Comparison of ENCODE assay signal across 1 cellular context in the genomic region with DNA sequence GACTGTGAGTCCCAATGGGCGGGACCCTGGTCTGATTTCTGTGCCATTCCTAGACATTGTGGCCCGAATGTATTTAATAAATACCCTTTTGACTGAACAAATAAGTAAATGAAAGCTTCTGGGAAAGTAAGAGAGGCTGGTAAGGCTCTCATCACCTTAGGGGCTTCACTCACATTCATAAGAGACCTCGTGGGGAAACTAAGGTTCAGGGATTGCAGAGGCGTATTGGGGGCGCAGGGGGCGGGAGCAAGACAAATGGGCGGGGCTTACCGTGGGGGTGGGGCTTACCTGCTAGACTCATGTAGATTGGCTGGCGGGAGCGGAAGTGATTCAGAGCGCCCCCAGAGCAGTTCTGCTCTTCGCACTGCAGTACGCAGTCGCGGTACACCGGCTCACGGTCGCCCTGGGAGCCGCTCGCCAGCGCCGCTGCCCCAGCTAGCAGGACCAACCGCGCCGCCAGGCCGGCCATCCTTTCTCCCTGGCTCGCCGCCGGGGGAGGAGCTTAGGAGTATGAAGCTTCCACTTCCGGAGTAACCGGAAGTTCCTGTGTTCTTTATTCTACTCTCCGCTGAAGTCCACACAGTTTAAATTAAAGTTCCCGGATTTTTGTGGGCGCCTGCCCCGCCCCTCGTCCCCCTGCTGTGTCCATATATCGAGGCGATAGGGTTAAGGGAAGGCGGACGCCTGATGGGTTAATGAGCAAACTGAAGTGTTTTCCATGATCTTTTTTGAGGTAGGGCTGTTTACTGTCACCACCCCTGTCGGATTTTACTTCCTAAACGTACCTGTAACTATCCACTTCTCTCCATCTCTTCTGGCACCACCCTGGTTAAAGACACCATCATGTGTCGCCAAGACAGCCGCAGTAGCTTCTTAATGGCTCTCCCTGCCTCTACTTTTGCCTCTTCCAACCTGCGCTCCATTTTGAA.
TF ChIP-seq lines count a peak whose summit lies in the region.

A gene with protein sequence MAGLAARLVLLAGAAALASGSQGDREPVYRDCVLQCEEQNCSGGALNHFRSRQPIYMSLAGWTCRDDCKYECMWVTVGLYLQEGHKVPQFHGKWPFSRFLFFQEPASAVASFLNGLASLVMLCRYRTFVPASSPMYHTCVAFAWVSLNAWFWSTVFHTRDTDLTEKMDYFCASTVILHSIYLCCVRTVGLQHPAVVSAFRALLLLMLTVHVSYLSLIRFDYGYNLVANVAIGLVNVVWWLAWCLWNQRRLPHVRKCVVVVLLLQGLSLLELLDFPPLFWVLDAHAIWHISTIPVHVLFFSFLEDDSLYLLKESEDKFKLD (minus strand): TSS at position 512 of the 929 bp plus-strand sequence. CDS start 43 bp downstream, at position 469.

TF ChIP-seq in HepG2, 621 proteins besides CTCF, POLR2A, EP300 and RAD21 (continued from another document and continues in another):
- TF ChIP-seq, protein P1, sequence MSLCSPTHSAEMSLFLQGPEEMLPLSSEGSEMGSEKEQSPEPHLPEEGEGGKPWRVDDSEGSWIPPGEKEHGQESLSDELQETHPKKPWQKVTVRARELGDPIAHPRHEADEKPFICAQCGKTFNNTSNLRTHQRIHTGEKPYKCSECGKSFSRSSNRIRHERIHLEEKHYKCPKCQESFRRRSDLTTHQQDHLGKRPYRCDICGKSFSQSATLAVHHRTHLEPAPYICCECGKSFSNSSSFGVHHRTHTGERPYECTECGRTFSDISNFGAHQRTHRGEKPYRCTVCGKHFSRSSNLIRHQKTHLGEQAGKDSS (CRISPR knock-in tag; IDR thresholded peaks at IDR 0.05; ENCODE audit: borderline replicate concordance, low read depth) = 0 out of 2 replicates have a peak, but pooled peaks have one; percentile 24
- TF ChIP-seq NFIC (IDR thresholded peaks at IDR 0.05; ENCODE audit: low read length) = no peak; the same call in 1 of the 2 replicates
- no peak for TF ChIP-seq ATM (IDR thresholded peaks at IDR 0.05; ENCODE audit: borderline replicate concordance)
- TF ChIP-seq, protein P2, sequence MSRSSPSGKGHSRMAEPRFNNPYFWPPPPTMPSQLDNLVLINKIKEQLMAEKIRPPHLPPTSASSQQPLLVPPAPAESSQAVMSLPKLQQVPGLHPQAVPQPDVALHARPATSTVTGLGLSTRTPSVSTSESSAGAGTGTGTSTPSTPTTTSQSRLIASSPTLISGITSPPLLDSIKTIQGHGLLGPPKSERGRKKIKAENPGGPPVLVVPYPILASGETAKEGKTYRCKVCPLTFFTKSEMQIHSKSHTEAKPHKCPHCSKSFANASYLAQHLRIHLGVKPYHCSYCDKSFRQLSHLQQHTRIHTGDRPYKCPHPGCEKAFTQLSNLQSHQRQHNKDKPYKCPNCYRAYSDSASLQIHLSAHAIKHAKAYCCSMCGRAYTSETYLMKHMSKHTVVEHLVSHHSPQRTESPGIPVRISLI (CRISPR knock-in tag; IDR thresholded peaks at IDR 0.05; ENCODE audit: borderline replicate concordance) = no peak
- TF ChIP-seq GABPB1 (CRISPR knock-in tag; IDR thresholded peaks at IDR 0.05) = peak; percentile 98
- peak; percentile 28; the same call in 1 of the 2 replicates for TF ChIP-seq ZNF792 (CRISPR knock-in tag; IDR thresholded peaks at IDR 0.05)
- no peak for TF ChIP-seq ZNF552 (CRISPR knock-in tag; IDR thresholded peaks at IDR 0.05; ENCODE audit: borderline replicate concordance)
- TF ChIP-seq, protein P3, sequence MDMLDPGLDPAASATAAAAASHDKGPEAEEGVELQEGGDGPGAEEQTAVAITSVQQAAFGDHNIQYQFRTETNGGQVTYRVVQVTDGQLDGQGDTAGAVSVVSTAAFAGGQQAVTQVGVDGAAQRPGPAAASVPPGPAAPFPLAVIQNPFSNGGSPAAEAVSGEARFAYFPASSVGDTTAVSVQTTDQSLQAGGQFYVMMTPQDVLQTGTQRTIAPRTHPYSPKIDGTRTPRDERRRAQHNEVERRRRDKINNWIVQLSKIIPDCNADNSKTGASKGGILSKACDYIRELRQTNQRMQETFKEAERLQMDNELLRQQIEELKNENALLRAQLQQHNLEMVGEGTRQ (IDR thresholded peaks at IDR 0.05; ENCODE audit: low read depth, low read length) = no peak
- TF ChIP-seq, protein P3 (CRISPR knock-in tag; IDR thresholded peaks at IDR 0.05; ENCODE audit: borderline replicate concordance) = no peak
- TF ChIP-seq, protein P4, sequence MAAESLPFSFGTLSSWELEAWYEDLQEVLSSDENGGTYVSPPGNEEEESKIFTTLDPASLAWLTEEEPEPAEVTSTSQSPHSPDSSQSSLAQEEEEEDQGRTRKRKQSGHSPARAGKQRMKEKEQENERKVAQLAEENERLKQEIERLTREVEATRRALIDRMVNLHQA (CRISPR knock-in tag; IDR thresholded peaks at IDR 0.05) = no peak
- 0 out of 2 replicates have a peak, but pooled peaks have one; percentile 19 for TF ChIP-seq FOXK2 (IDR thresholded peaks at IDR 0.05)
- TF ChIP-seq HNRNPLL (IDR thresholded peaks at IDR 0.05; ENCODE audit: low read depth, low read length, poor library complexity, severe bottlenecking) = peak; percentile 77
- peak; percentile 75; the same call in 1 of the 2 replicates for TF ChIP-seq SP140L (CRISPR knock-in tag; IDR thresholded peaks at IDR 0.05; ENCODE audit: borderline replicate concordance)
- TF ChIP-seq ZNF605 (CRISPR knock-in tag; IDR thresholded peaks at IDR 0.05) = peak; percentile 72; the same call in 1 of the 2 replicates
- TF ChIP-seq RARG (CRISPR knock-in tag; IDR thresholded peaks at IDR 0.05; ENCODE audit: low read depth) = no peak
- TF ChIP-seq, protein P5, sequence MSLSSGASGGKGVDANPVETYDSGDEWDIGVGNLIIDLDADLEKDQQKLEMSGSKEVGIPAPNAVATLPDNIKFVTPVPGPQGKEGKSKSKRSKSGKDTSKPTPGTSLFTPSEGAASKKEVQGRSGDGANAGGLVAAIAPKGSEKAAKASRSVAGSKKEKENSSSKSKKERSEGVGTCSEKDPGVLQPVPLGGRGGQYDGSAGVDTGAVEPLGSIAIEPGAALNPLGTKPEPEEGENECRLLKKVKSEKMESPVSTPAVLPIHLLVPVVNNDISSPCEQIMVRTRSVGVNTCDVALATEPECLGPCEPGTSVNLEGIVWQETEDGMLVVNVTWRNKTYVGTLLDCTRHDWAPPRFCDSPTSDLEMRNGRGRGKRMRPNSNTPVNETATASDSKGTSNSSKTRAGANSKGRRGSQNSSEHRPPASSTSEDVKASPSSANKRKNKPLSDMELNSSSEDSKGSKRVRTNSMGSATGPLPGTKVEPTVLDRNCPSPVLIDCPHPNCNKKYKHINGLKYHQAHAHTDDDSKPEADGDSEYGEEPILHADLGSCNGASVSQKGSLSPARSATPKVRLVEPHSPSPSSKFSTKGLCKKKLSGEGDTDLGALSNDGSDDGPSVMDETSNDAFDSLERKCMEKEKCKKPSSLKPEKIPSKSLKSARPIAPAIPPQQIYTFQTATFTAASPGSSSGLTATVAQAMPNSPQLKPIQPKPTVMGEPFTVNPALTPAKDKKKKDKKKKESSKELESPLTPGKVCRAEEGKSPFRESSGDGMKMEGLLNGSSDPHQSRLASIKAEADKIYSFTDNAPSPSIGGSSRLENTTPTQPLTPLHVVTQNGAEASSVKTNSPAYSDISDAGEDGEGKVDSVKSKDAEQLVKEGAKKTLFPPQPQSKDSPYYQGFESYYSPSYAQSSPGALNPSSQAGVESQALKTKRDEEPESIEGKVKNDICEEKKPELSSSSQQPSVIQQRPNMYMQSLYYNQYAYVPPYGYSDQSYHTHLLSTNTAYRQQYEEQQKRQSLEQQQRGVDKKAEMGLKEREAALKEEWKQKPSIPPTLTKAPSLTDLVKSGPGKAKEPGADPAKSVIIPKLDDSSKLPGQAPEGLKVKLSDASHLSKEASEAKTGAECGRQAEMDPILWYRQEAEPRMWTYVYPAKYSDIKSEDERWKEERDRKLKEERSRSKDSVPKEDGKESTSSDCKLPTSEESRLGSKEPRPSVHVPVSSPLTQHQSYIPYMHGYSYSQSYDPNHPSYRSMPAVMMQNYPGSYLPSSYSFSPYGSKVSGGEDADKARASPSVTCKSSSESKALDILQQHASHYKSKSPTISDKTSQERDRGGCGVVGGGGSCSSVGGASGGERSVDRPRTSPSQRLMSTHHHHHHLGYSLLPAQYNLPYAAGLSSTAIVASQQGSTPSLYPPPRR (CRISPR knock-in tag; IDR thresholded peaks at IDR 0.05; ENCODE audit: borderline replicate concordance) = no peak
- 0 out of 2 replicates have a peak, but pooled peaks have one; percentile 20 for TF ChIP-seq ZNF441 (CRISPR knock-in tag; IDR thresholded peaks at IDR 0.05; ENCODE audit: borderline replicate concordance)
- TF ChIP-seq, protein P6, sequence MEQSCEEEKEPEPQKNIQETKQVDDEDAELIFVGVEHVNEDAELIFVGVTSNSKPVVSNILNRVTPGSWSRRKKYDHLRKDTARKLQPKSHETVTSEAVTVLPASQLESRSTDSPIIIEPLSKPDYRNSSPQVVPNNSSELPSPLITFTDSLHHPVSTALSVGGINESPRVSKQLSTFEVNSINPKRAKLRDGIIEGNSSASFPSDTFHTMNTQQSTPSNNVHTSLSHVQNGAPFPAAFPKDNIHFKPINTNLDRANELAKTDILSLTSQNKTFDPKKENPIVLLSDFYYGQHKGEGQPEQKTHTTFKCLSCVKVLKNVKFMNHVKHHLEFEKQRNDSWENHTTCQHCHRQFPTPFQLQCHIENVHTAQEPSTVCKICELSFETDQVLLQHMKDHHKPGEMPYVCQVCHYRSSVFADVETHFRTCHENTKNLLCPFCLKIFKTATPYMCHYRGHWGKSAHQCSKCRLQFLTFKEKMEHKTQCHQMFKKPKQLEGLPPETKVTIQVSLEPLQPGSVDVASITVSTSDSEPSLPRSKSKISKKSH (CRISPR knock-in tag; IDR thresholded peaks at IDR 0.05; ENCODE audit: borderline replicate concordance) = peak; percentile 91
- TF ChIP-seq FOXJ3 (CRISPR knock-in tag; IDR thresholded peaks at IDR 0.05; ENCODE audit: borderline replicate concordance) = peak; percentile 62; the same call in 1 of the 2 replicates
- peak; percentile 91 for TF ChIP-seq ELF1 (CRISPR knock-in tag; IDR thresholded peaks at IDR 0.05)
- TF ChIP-seq MED1 (CRISPR knock-in tag; IDR thresholded peaks at IDR 0.05) = peak; percentile 66; the same call in 1 of the 2 replicates
- no peak; the same call in 1 of the 2 replicates for TF ChIP-seq ZNF550 (CRISPR knock-in tag; IDR thresholded peaks at IDR 0.05; ENCODE audit: borderline replicate concordance)
- TF ChIP-seq SRSF9 (IDR thresholded peaks at IDR 0.05; ENCODE audit: borderline replicate concordance, insufficient read depth, low read depth, low read length, poor library complexity, severe bottlenecking) = no peak
- TF ChIP-seq, protein P7, sequence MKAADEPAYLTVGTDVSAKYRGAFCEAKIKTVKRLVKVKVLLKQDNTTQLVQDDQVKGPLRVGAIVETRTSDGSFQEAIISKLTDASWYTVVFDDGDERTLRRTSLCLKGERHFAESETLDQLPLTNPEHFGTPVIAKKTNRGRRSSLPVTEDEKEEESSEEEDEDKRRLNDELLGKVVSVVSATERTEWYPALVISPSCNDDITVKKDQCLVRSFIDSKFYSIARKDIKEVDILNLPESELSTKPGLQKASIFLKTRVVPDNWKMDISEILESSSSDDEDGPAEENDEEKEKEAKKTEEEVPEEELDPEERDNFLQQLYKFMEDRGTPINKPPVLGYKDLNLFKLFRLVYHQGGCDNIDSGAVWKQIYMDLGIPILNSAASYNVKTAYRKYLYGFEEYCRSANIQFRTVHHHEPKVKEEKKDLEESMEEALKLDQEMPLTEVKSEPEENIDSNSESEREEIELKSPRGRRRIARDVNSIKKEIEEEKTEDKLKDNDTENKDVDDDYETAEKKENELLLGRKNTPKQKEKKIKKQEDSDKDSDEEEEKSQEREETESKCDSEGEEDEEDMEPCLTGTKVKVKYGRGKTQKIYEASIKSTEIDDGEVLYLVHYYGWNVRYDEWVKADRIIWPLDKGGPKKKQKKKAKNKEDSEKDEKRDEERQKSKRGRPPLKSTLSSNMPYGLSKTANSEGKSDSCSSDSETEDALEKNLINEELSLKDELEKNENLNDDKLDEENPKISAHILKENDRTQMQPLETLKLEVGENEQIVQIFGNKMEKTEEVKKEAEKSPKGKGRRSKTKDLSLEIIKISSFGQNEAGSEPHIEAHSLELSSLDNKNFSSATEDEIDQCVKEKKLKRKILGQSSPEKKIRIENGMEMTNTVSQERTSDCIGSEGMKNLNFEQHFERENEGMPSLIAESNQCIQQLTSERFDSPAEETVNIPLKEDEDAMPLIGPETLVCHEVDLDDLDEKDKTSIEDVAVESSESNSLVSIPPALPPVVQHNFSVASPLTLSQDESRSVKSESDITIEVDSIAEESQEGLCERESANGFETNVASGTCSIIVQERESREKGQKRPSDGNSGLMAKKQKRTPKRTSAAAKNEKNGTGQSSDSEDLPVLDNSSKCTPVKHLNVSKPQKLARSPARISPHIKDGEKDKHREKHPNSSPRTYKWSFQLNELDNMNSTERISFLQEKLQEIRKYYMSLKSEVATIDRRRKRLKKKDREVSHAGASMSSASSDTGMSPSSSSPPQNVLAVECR (CRISPR knock-in tag; IDR thresholded peaks at IDR 0.05; ENCODE audit: borderline replicate concordance) = peak; percentile 87
- TF ChIP-seq MIER2 (CRISPR knock-in tag; IDR thresholded peaks at IDR 0.05) = peak; percentile 9; the same call in 1 of the 2 replicates
- no peak for TF ChIP-seq TSC22D2 (CRISPR knock-in tag; IDR thresholded peaks at IDR 0.05; ENCODE audit: borderline replicate concordance)
- peak; percentile 83 for TF ChIP-seq SALL1 (CRISPR knock-in tag; IDR thresholded peaks at IDR 0.05)
- TF ChIP-seq NFYC (CRISPR knock-in tag; IDR thresholded peaks at IDR 0.05) = peak; percentile 79
- TF ChIP-seq ZNF547 (CRISPR knock-in tag; IDR thresholded peaks at IDR 0.05) = 0 out of 2 replicates have a peak, but pooled peaks have one; percentile 1
- peak; percentile 65; the same call in 1 of the 2 replicates for TF ChIP-seq SIN3B (IDR thresholded peaks at IDR 0.05; ENCODE audit: low read length)
